In genomic region chr2:36695746-36696415, GRCh38 we compare ENCODE assay signal across 1 cellular context.
TF ChIP-seq lines count a peak whose summit lies in the region.

No MANE protein-coding gene starts in this region.

TF ChIP-seq in IMR-90, 13 proteins besides CTCF, POLR2A, EP300 and RAD21:
- TF ChIP-seq FOS (IDR thresholded peaks at IDR 0.05; ENCODE audit: low read depth, low read length) (0 out of 2 replicates have a peak, but pooled peaks have one; percentile 37), BHLHE40 (IDR thresholded peaks at IDR 0.05; ENCODE audit: low read depth, low read length) (no peak)
